ENCODE assay signal across 8 cellular contexts in the genomic region with DNA sequence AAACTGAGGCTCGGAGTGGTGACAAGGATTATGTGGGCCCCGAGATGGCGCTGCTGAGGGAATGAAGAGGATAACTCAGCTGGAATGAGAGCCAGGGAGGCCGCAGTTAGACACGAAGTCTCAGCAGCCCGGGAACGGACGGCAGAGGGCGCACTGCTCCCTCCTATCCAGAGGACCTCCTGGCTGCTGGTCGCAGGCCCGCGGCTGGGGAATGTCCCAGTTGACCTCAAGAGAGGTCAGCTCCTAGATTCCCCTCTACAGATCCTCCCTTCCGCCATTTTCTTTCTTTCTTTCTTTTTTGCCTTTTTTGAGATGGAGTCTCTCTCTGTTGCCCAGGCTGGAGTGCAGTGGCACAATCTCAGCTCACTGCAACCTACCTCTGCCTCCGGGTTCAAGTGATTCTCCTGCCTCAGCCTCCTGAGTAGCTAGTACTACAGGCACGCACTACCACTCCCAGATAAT. TPM values are rescaled to one million over a fixed set of nuclear protein-coding genes. Genes with fewer than 3 reads are reported as not detected.
DNase-seq lines count a peak whose midpoint lies in the region; ATAC-seq and TF ChIP-seq lines count a peak whose summit lies in the region.

No MANE protein-coding gene starts in this region.

- H3K4me1 Mint-ChIP-seq in activated CD4-positive, alpha-beta T cell treated with anti-CD3 and anti-CD28 coated beads, Interleukin-2, amount 10 ng/mL, durations not matched to agents 7 days and 5 days = no peaks in the 10 kb centered on the region

- CTCF ChIA-PET in activated CD4-positive, alpha-beta T cell treated with anti-CD3 and anti-CD28 coated beads, Interleukin-2, amount 10 ng/mL, durations not matched to agents 7 days and 5 days (lab: Charles Lee) = interaction anchor here (1.2 to 3.1 kb wide), 4 partner anchors 9 to 384 kb away, joined by 3 to 14 read pairs (median 4); a partner anchor contains a TSS

- H3K27ac Mint-ChIP-seq in activated CD4-positive, alpha-beta T cell treated with anti-CD3 and anti-CD28 coated beads, Interleukin-2, amount 10 ng/mL, durations not matched to agents 7 days and 5 days = no peak overlapping the region

- intact Hi-C loops in dorsolateral prefrontal cortex (cut with DNase I) = loop anchor here in 1 of 2 donors (5.0 kb wide), 2 partner anchors 35 to 245 kb away; no protein-coding TSS in a partner anchor

- TF ChIP-seq CTCF in GM13977 (IDR thresholded peaks at IDR 0.05; ENCODE audit: extremely low read depth, insufficient read depth, missing control alignments) = peak; percentile 86
- TF ChIP-seq CTCF in dorsolateral prefrontal cortex (IDR thresholded peaks at IDR 0.05 in 54 of 56, conservative IDR thresholded peaks at IDR 0.05 in 2 of 56; ENCODE audit: low read depth in 1 of 56, partially characterized antibody in 56 of 56) = peak; percentile 70 to 99 (median 95)

- no peaks in the 10 kb centered on the region for H3K27me3 ChIP-seq in dorsolateral prefrontal cortex

- peak overlapping the region in 50 of 59 donors; percentile 6 to 86 (median 72) for H3K27ac ChIP-seq in dorsolateral prefrontal cortex

- POLR2A ChIA-PET in activated CD4-positive, alpha-beta T cell treated with anti-CD3 and anti-CD28 coated beads, Interleukin-2, amount 10 ng/mL, durations not matched to agents 7 days and 5 days (lab: Charles Lee) = no interaction called here

- peak; percentile 68 for DNase-seq in ACHN
- DNase-seq in GM13977 (ENCODE audit: low spot score) = peak; percentile 86
- DNase-seq in NCI-H345 treated with DMSO at 0.1 percent for 48 hours (lab: John Stamatoyannopoulos, UW; ENCODE audit: unreplicated experiment) = peak; percentile 10
- peak; percentile 64 for DNase-seq in activated CD4-positive, alpha-beta T cell treated with anti-CD3 and anti-CD28 coated beads, Interleukin-2, amount 10 ng/mL, durations not matched to agents 7 days and 5 days
- peak; percentile 90 to 97 (median 94) for DNase-seq in dorsolateral prefrontal cortex
- DNase-seq in lung microvascular endothelial cell (ENCODE audit: low read depth in 2 of 2) = peak; percentile 86 to 92
- peak; percentile 30 for DNase-seq in stimulated activated CD8-positive, alpha-beta memory T cell treated with anti-CD3 and anti-CD28 coated beads, Interleukin-15, amount 100 ng/mL, for 1 hour (ENCODE audit: low read depth)

- no peak overlapping the region for H3K4me3 Mint-ChIP-seq in activated CD4-positive, alpha-beta T cell treated with anti-CD3 and anti-CD28 coated beads, Interleukin-2, amount 10 ng/mL, durations not matched to agents 7 days and 5 days

- ATAC-seq in HG02623 (IDR thresholded peaks at IDR 0.05; ENCODE audit: unreplicated experiment) = no peak

- peak overlapping the region in 6 of 59 donors; percentile 4 to 25 (median 14) for H3K4me3 ChIP-seq in dorsolateral prefrontal cortex

- no peaks in the 10 kb centered on the region for H3K36me3 Mint-ChIP-seq in activated CD4-positive, alpha-beta T cell treated with anti-CD3 and anti-CD28 coated beads, Interleukin-2, amount 10 ng/mL, durations not matched to agents 7 days and 5 days (ENCODE audit: low read depth)

- in situ Hi-C loops in ACHN (cut with HindIII; ENCODE audit: low pct_ligation_motif_present, low pct_unique_long_range_greater_than_20kb, low sequenced_read_pairs) = no loop called here
- in situ Hi-C loops in GM13977 (cut with MboI; ENCODE audit: low pct_unique_long_range_greater_than_20kb, low sequenced_read_pairs, unreplicated experiment) = loop anchor here (25.0 kb wide), 1 partner anchor 250 kb away; a partner anchor contains a TSS

- no peaks in the 10 kb centered on the region for H3K27me3 Mint-ChIP-seq in activated CD4-positive, alpha-beta T cell treated with anti-CD3 and anti-CD28 coated beads, Interleukin-2, amount 10 ng/mL, durations not matched to agents 7 days and 5 days

- H3K9me3 Mint-ChIP-seq in activated CD4-positive, alpha-beta T cell treated with anti-CD3 and anti-CD28 coated beads, Interleukin-2, amount 10 ng/mL, durations not matched to agents 7 days and 5 days = peaks cover 5% of the 10 kb centered on the region

RNA-seq across cellular contexts. Expression of a gene that starts 24.1 kb away (rescaled TPM):
- not detected for total RNA-seq in activated CD4-positive, alpha-beta T cell treated with anti-CD3 and anti-CD28 coated beads, Interleukin-2, amount 10 ng/mL, durations not matched to agents 7 days and 5 days
- total RNA-seq in dorsolateral prefrontal cortex (10 to 100 TPM; 16.5 to 62.5 (median 34.2) TPM), lung microvascular endothelial cell (not detected in 2 replicates)

RNA-seq across cellular contexts. Expression of a gene that starts 26.8 kb away (rescaled TPM):
- 10 to 100 TPM; 35.7 to 42.0 TPM for total RNA-seq in activated CD4-positive, alpha-beta T cell treated with anti-CD3 and anti-CD28 coated beads, Interleukin-2, amount 10 ng/mL, durations not matched to agents 7 days and 5 days
- total RNA-seq in dorsolateral prefrontal cortex = 10 to 100 TPM; 24.9 to 75.5 (median 41.2) TPM
- 20.5 and 21.0 TPM in 2 replicates for total RNA-seq in lung microvascular endothelial cell

RNA-seq across cellular contexts. Expression of a gene that starts 30.4 kb away (rescaled TPM):
- not detected for total RNA-seq in activated CD4-positive, alpha-beta T cell treated with anti-CD3 and anti-CD28 coated beads, Interleukin-2, amount 10 ng/mL, durations not matched to agents 7 days and 5 days
- total RNA-seq in dorsolateral prefrontal cortex (100 to 1,000 TPM; 126 to 330 (median 166) TPM), lung microvascular endothelial cell (under 0.01 TPM in 1 of 2 replicates, not detected in the other)

Comparison
In these comparisons a context has a peak if more than half of its experiments do, and no peak if none do; other contexts are left out.
1. DNase-seq: peak in every context shown above with its lines; median percentile 94 in dorsolateral prefrontal cortex; 89 in lung microvascular endothelial cell; 86 in GM13977; 68 in ACHN; 64 in activated CD4-positive, alpha-beta T cell treated with anti-CD3 and anti-CD28 coated beads, Interleukin-2, amount 10 ng/mL, durations not matched to agents 7 days and 5 days; 30 in stimulated activated CD8-positive, alpha-beta memory T cell treated with anti-CD3 and anti-CD28 coated beads, Interleukin-15, amount 100 ng/mL, for 1 hour; 10 in NCI-H345 treated with DMSO at 0.1 percent for 48 hours.
2. RNA of a gene that starts 24.1 kb away (total RNA-seq): 16.5 to 62.5 TPM in dorsolateral prefrontal cortex; not detected in activated CD4-positive, alpha-beta T cell treated with anti-CD3 and anti-CD28 coated beads, Interleukin-2, amount 10 ng/mL, durations not matched to agents 7 days and 5 days and not detected in lung microvascular endothelial cell; every median in the first group is over 10 times any median in the second.
3. RNA of a gene that starts 30.4 kb away (total RNA-seq): 126 to 330 TPM in dorsolateral prefrontal cortex; not detected in activated CD4-positive, alpha-beta T cell treated with anti-CD3 and anti-CD28 coated beads, Interleukin-2, amount 10 ng/mL, durations not matched to agents 7 days and 5 days and under 0.01 TPM in lung microvascular endothelial cell; every median in the first group is over 100 times any median in the second.